ENCODE assay signal across 8 cellular contexts in genomic region chr6:138162104-138162946, GRCh38. TPM values are rescaled to one million over a fixed set of nuclear protein-coding genes. Genes with fewer than 3 reads are reported as not detected.
DNase-seq lines count a peak whose midpoint lies in the region; ATAC-seq lines count a peak whose summit lies in the region.

No MANE protein-coding gene starts in this region.

- peak overlapping the region; percentile 72 for H3K4me3 Mint-ChIP-seq in activated CD4-positive, alpha-beta memory T cell treated with anti-CD3 and anti-CD28 coated beads for 36 hours

- intact Hi-C loops in activated CD4-positive, alpha-beta memory T cell treated with anti-CD3 and anti-CD28 coated beads for 36 hours (cut with micrococcal nuclease): loop anchor here (5.0 kb wide), 1 partner anchor 240 kb away; the partner anchor contains the start of gene HEBP2

- H3K27ac Mint-ChIP-seq in activated CD4-positive, alpha-beta memory T cell treated with anti-CD3 and anti-CD28 coated beads for 36 hours: no peak overlapping the region

- POLR2A ChIA-PET in activated CD4-positive, alpha-beta memory T cell treated with anti-CD3 and anti-CD28 coated beads for 36 hours (lab: Charles Lee): no interaction called here

- CTCF ChIA-PET in activated CD4-positive, alpha-beta memory T cell treated with anti-CD3 and anti-CD28 coated beads for 36 hours (lab: Charles Lee): no interaction called here

- peaks cover 41% of the 10 kb centered on the region for H3K27me3 Mint-ChIP-seq in activated CD4-positive, alpha-beta memory T cell treated with anti-CD3 and anti-CD28 coated beads for 36 hours

- H3K36me3 Mint-ChIP-seq in activated CD4-positive, alpha-beta memory T cell treated with anti-CD3 and anti-CD28 coated beads for 36 hours: no peaks in the 10 kb centered on the region

- peaks cover 14% of the 10 kb centered on the region for H3K4me1 Mint-ChIP-seq in activated CD4-positive, alpha-beta memory T cell treated with anti-CD3 and anti-CD28 coated beads for 36 hours (ENCODE audit: low read depth)

- peak; percentile 41 for ATAC-seq in GM19463 (IDR thresholded peaks at IDR 0.05; ENCODE audit: unreplicated experiment)

- H3K9me3 Mint-ChIP-seq in activated CD4-positive, alpha-beta memory T cell treated with anti-CD3 and anti-CD28 coated beads for 36 hours: no peaks in the 10 kb centered on the region

- DNase-seq in CD1c-positive myeloid dendritic cell (ENCODE audit: extremely low spot score): peak; percentile 53
- peak; percentile 59 for DNase-seq in HuH-7.5 (ENCODE audit: low spot score)
- no peak for DNase-seq in activated CD4-positive, alpha-beta memory T cell treated with anti-CD3 and anti-CD28 coated beads for 36 hours
- DNase-seq in germinal center (ENCODE audit: low spot score): peak; percentile 10
- peak; percentile 58 for DNase-seq in occipital lobe (lab: John Stamatoyannopoulos, UW)
- no peak for DNase-seq in T-helper 9 cell
- no peak for DNase-seq in effector CD8-positive, alpha-beta T cell (lab: John Stamatoyannopoulos, UW)

RNA-seq across cellular contexts. Expression of gene ARFGEF3, which starts 0.6 kb away (rescaled TPM):
- total RNA-seq in activated CD4-positive, alpha-beta memory T cell treated with anti-CD3 and anti-CD28 coated beads for 36 hours: under 1 TPM; 0.71 to 0.85 TPM
- total RNA-seq in occipital lobe: 65.7 TPM

RNA-seq across cellular contexts. Expression of gene PERP, which starts 55.1 kb away (rescaled TPM):
- total RNA-seq in activated CD4-positive, alpha-beta memory T cell treated with anti-CD3 and anti-CD28 coated beads for 36 hours: 1 to 10 TPM; 8.7 to 8.8 TPM
- total RNA-seq in occipital lobe: 1.4 TPM

RNA-seq across cellular contexts. Expression of gene PBOV1, which starts 56.0 kb away (rescaled TPM):
- not detected for total RNA-seq in activated CD4-positive, alpha-beta memory T cell treated with anti-CD3 and anti-CD28 coated beads for 36 hours
- total RNA-seq in occipital lobe: not detected

Comparison
In these comparisons a context has a peak if more than half of its experiments do, and no peak if none do; other contexts are left out.
1. DNase-seq: peak in CD1c-positive myeloid dendritic cell (single experiment), HuH-7.5 (single experiment), germinal center (single experiment) and occipital lobe (single experiment); none in activated CD4-positive, alpha-beta memory T cell treated with anti-CD3 and anti-CD28 coated beads for 36 hours (single experiment), T-helper 9 cell (single experiment) and effector CD8-positive, alpha-beta T cell (single experiment).
2. RNA of gene ARFGEF3, which starts 0.6 kb away (total RNA-seq): 65.7 TPM in occipital lobe (single experiment); 0.71 to 0.85 TPM in activated CD4-positive, alpha-beta memory T cell treated with anti-CD3 and anti-CD28 coated beads for 36 hours; every median in the first group is over 10 times any median in the second.